20 cellular contexts compared by ENCODE assay signal in the genomic region with DNA sequence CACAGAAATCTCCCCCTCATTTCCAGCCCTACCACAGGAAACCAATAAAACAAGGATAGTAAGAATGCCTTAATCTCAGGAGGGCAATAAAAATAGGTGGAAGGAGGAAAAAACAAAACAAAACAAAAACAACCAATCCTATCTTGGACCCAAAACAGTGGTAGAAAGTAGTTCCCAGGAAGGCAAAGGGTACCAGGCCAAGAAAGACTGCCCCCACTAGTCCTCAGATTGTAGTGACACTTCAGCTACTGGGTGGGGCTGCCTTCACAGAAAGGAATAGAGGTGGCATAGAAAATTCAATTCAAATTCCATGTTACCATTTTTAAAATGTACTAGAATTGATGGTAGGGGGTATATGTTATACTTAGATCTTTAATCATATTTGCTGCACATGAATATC. TPM values are rescaled to one million over a fixed set of nuclear protein-coding genes. Genes with fewer than 3 reads are reported as not detected.
DNase-seq lines count a peak whose midpoint lies in the region; ATAC-seq and TF ChIP-seq lines count a peak whose summit lies in the region.
"Had no signal": no experiment of that assay in that cellular context is flagged by ENCODE, and none has a peak within 500 bp of the region (broad histone marks: within the 10 kb centered on the region; RNA-seq: fewer than 3 reads in every experiment).

No MANE protein-coding gene starts in this region.

- peak overlapping the region; percentile 13 for H3K4me3 Mint-ChIP-seq in nephron progenitor cell
- no peak overlapping the region for H3K4me3 Mint-ChIP-seq in stimulated activated naive CD8-positive, alpha-beta T cell treated with anti-CD3 and anti-CD28 coated beads, Interleukin-15, amount 100 ng/mL, for 72 hours
- H3K4me3 Mint-ChIP-seq: activated B cell treated with CpG ODN at 0.5 μM for 24 hours; activated naive CD8-positive, alpha-beta T cell treated with anti-CD3 and anti-CD28 coated beads, Interleukin-2, amount 10 ng/mL, durations not matched to agents 7 days and 5 days; activated T-helper 17 cell treated with anti-CD3 and anti-CD28 coated beads, Interleukin-2, amount 50 U/mL, for 72 hours had no signal

- peaks cover 5% of the 10 kb centered on the region for H3K36me3 Mint-ChIP-seq in nephron progenitor cell (ENCODE audit: low read depth)
- H3K36me3 Mint-ChIP-seq: activated naive CD8-positive, alpha-beta T cell treated with anti-CD3 and anti-CD28 coated beads, Interleukin-2, amount 10 ng/mL, durations not matched to agents 7 days and 5 days had no signal

- H3K36me3 ChIP-seq in left ventricle myocardium inferior (no peaks in the 10 kb centered on the region), uterus (no peaks in the 10 kb centered on the region), SJCRH30 (peaks cover 2% of the 10 kb centered on the region; the same call in 1 of the 2 replicates)
- H3K36me3 ChIP-seq: cardiac muscle cell, thyroid gland had no signal

- H3K4me3 ChIP-seq in left ventricle myocardium inferior (no peak overlapping the region), right cardiac atrium (ENCODE audit: low read length) (no peak overlapping the region), coronary artery (no peak overlapping the region), uterus (no peak overlapping the region), SJCRH30 (no peak overlapping the region)
- H3K4me3 ChIP-seq: A549, GM12878, thyroid gland had no signal

- H3K9me3 ChIP-seq in left ventricle myocardium inferior (replicated peaks) (no peaks in the 10 kb centered on the region), right cardiac atrium (ENCODE audit: control insufficient read depth, low read length) (no peaks in the 10 kb centered on the region), uterus (no peaks in the 10 kb centered on the region), SJCRH30 (replicated peaks) (no peaks in the 10 kb centered on the region)
- H3K9me3 ChIP-seq: A549, thyroid gland had no signal

- intact Hi-C loops in left ventricle myocardium inferior (cut with micrococcal nuclease) (no loop called here), right cardiac atrium (cut with DNase I) (loop anchor here (5.0 to 10.0 kb wide), 4 partner anchors 54 to 127 kb away; partner anchors contain the start of gene DPYSL3 (in 1 of the 4)), uterus (cut with DNase I; ENCODE audit: low total_unique reads) (loop anchor here (5.0 to 10.0 kb wide), 2 partner anchors 54 to 107 kb away; no protein-coding TSS in a partner anchor)

- H3K9me3 Mint-ChIP-seq in nephron progenitor cell: no peaks in the 10 kb centered on the region
- H3K9me3 Mint-ChIP-seq in stimulated activated naive CD8-positive, alpha-beta T cell treated with anti-CD3 and anti-CD28 coated beads, Interleukin-15, amount 100 ng/mL, for 72 hours: no peaks in the 10 kb centered on the region
- H3K9me3 Mint-ChIP-seq: activated B cell treated with CpG ODN at 0.5 μM for 24 hours; activated naive CD8-positive, alpha-beta T cell treated with anti-CD3 and anti-CD28 coated beads, Interleukin-2, amount 10 ng/mL, durations not matched to agents 7 days and 5 days; activated T-helper 17 cell treated with anti-CD3 and anti-CD28 coated beads, Interleukin-2, amount 50 U/mL, for 72 hours had no signal

- H3K27ac ChIP-seq in left ventricle myocardium inferior (replicated peaks): peak overlapping the region; percentile 21
- H3K27ac ChIP-seq in right cardiac atrium (ENCODE audit: low read length): no peak overlapping the region
- peak overlapping the region; percentile 39 to 96 for H3K27ac ChIP-seq in coronary artery
- H3K27ac ChIP-seq in uterus: peak overlapping the region; percentile 94 to 97
- H3K27ac ChIP-seq in SJCRH30: no peak overlapping the region
- H3K27ac ChIP-seq: A549, cardiac muscle cell, thyroid gland had no signal

- ATAC-seq in right cardiac atrium (no peak), HG02981 (IDR thresholded peaks at IDR 0.05; ENCODE audit: unreplicated experiment) (no peak)
- no peak for ATAC-seq in stimulated activated naive CD8-positive, alpha-beta T cell treated with anti-CD3 and anti-CD28 coated beads, Interleukin-15, amount 100 ng/mL, for 72 hours
- ATAC-seq: A549; activated T-helper 17 cell treated with anti-CD3 and anti-CD28 coated beads, Interleukin-2, amount 50 U/mL, for 72 hours; GM12878 had no signal

- peaks cover 21% of the 10 kb centered on the region for H3K27me3 ChIP-seq in left ventricle myocardium inferior (ENCODE audit: low read depth)
- no peaks in the 10 kb centered on the region for H3K27me3 ChIP-seq in right cardiac atrium (ENCODE audit: control insufficient read depth, insufficient read depth)
- H3K27me3 ChIP-seq in uterus: no peaks in the 10 kb centered on the region
- H3K27me3 ChIP-seq in SJCRH30: no peaks in the 10 kb centered on the region
- H3K27me3 ChIP-seq: cardiac muscle cell, thyroid gland had no signal

- H3K4me1 ChIP-seq in left ventricle myocardium inferior (peaks cover 35% of the 10 kb centered on the region), right cardiac atrium (ENCODE audit: control insufficient read depth, insufficient read depth, low read length) (peaks cover 2% of the 10 kb centered on the region), uterus (no peaks in the 10 kb centered on the region), SJCRH30 (no peaks in the 10 kb centered on the region)

- no peak for TF ChIP-seq POLR2A in uterus (IDR thresholded peaks at IDR 0.05)

- TF ChIP-seq CTCF in left ventricle myocardium inferior (IDR thresholded peaks at IDR 0.05; ENCODE audit: borderline replicate concordance) (no peak), coronary artery (IDR thresholded peaks at IDR 0.05) (no peak), nephron progenitor cell (IDR thresholded peaks at IDR 0.05) (no peak), uterus (IDR thresholded peaks at IDR 0.05) (peak in 1 of 4 experiments; percentile 11)

- H3K27me3 Mint-ChIP-seq in nephron progenitor cell (ENCODE audit: low read depth, poor library complexity): peaks cover 12% of the 10 kb centered on the region
- peaks cover 74% of the 10 kb centered on the region for H3K27me3 Mint-ChIP-seq in stimulated activated naive CD8-positive, alpha-beta T cell treated with anti-CD3 and anti-CD28 coated beads, Interleukin-15, amount 100 ng/mL, for 72 hours

- H3K27ac Mint-ChIP-seq in nephron progenitor cell: no peak overlapping the region
- no peak overlapping the region for H3K27ac Mint-ChIP-seq in stimulated activated naive CD8-positive, alpha-beta T cell treated with anti-CD3 and anti-CD28 coated beads, Interleukin-15, amount 100 ng/mL, for 72 hours
- H3K27ac Mint-ChIP-seq: activated B cell treated with CpG ODN at 0.5 μM for 24 hours; activated naive CD8-positive, alpha-beta T cell treated with anti-CD3 and anti-CD28 coated beads, Interleukin-2, amount 10 ng/mL, durations not matched to agents 7 days and 5 days; activated T-helper 17 cell treated with anti-CD3 and anti-CD28 coated beads, Interleukin-2, amount 50 U/mL, for 72 hours; CD14-positive monocyte had no signal

- H3K4me1 Mint-ChIP-seq in nephron progenitor cell: peaks cover 59% of the 10 kb centered on the region
- H3K4me1 Mint-ChIP-seq in stimulated activated naive CD8-positive, alpha-beta T cell treated with anti-CD3 and anti-CD28 coated beads, Interleukin-15, amount 100 ng/mL, for 72 hours: peaks cover 18% of the 10 kb centered on the region

- DNase-seq in left ventricle myocardium inferior: no peak
- DNase-seq in right cardiac atrium: no peak
- DNase-seq in coronary artery (ENCODE audit: low spot score): no peak
- DNase-seq in nephron progenitor cell: no peak
- no peak for DNase-seq in uterus
- no peak for DNase-seq in stimulated activated naive CD8-positive, alpha-beta T cell treated with anti-CD3 and anti-CD28 coated beads, Interleukin-15, amount 100 ng/mL, for 72 hours
- no peak for DNase-seq in SJCRH30
- DNase-seq: activated B cell treated with CpG ODN at 0.5 μM for 24 hours; activated naive CD8-positive, alpha-beta T cell treated with anti-CD3 and anti-CD28 coated beads, Interleukin-2, amount 10 ng/mL, durations not matched to agents 7 days and 5 days; GDM1; NCI-H1694; NCI-H345; T-helper 1 cell; thyroid gland had no signal

RNA-seq across cellular contexts. Expression of gene DPYSL3, which starts 59.3 kb away (rescaled TPM):
- 20.7 TPM for total RNA-seq in left ventricle myocardium inferior
- total RNA-seq in right cardiac atrium: 10 to 100 TPM; 40.9 to 95.1 (median 54.3) TPM
- polyA plus RNA-seq in right cardiac atrium: 23.2 TPM
- 100 to 1,000 TPM; 121 to 213 (median 168) TPM for total RNA-seq in uterus
- 42.2 and 42.7 TPM in 2 replicates for total RNA-seq in SJCRH30 (2014; rRNA removed; shearing (Covaris generic))
- total RNA-seq: activated B cell treated with CpG ODN at 0.5 μM for 24 hours; activated naive CD8-positive, alpha-beta T cell treated with anti-CD3 and anti-CD28 coated beads, Interleukin-2, amount 10 ng/mL, durations not matched to agents 7 days and 5 days had no signal
- polyA plus RNA-seq: CD14-positive monocyte had no signal

Comparison
In these comparisons a context has a peak if more than half of its experiments do, and no peak if none do; other contexts are left out.
1. H3K27ac ChIP-seq: peak in left ventricle myocardium inferior (single experiment), coronary artery (2 of 2) and uterus (2 of 2); none in right cardiac atrium (single experiment) and SJCRH30 (single experiment).